ENCODE assay signal across 10 cellular contexts in genomic region chr10:104259999-104260774, GRCh38. TPM values are rescaled to one million over a fixed set of nuclear protein-coding genes. Genes with fewer than 3 reads are reported as not detected.
DNase-seq lines count a peak whose midpoint lies in the region; ATAC-seq, FAIRE-seq and TF ChIP-seq lines count a peak whose summit lies in the region.
"Had no signal": no experiment of that assay in that cellular context is flagged by ENCODE, and none has a peak within 500 bp of the region (broad histone marks: within the 10 kb centered on the region; RNA-seq: fewer than 3 reads in every experiment).

No MANE protein-coding gene starts in this region.

- H2AFZ ChIP-seq in HepG2 (ENCODE audit: low read length) = no peak overlapping the region
- H2AFZ ChIP-seq in OCI-LY7 (ENCODE audit: low read length) = no peak overlapping the region

- H3K4me3 Mint-ChIP-seq in dendritic cell treated with granulocyte-macrophage colony-stimulating factor and Interleukin-4, amounts not matched to agents 40 ng/mL and 50 ng/mL, for 4 days = peak overlapping the region; percentile 11

- H3K9me3 ChIP-seq in liver (ENCODE audit: control insufficient read depth in 4 of 4, low read length in 3 of 4) (no peaks in the 10 kb centered on the region), HepG2 (ENCODE audit: low read length) (no peaks in the 10 kb centered on the region), mesodermal cell (ENCODE audit: control insufficient read depth, low read length) (no peaks in the 10 kb centered on the region), OCI-LY7 (ENCODE audit: low read length) (no peaks in the 10 kb centered on the region)

- 74% methylated on average over 6 of the region's 6 CpGs for WGBS in liver
- 94% methylated on average over 6 of the region's 6 CpGs for WGBS in HepG2 (ENCODE audit: low lambda C conversion rate)
- WGBS in mesodermal cell (ENCODE audit: insufficient coverage in 2 of 2), 2 experiments = 73 to 77% methylated on average over 4 to 5 of the region's 6 CpGs

- BruUV-seq in HepG2 (replicated peaks; lab: Mats Ljungman, UMichigan) (no TSS peak), OCI-LY7 (replicated peaks; lab: Mats Ljungman, UMichigan) (no TSS peak)

- peaks cover 59% of the 10 kb centered on the region for H3K79me2 ChIP-seq in HepG2 (ENCODE audit: insufficient read depth, low read length)
- peaks cover 46% of the 10 kb centered on the region; the same call in 1 of the 2 replicates for H3K79me2 ChIP-seq in OCI-LY7 (ENCODE audit: insufficient read depth, low read depth, low read length)

- H3K4me1 ChIP-seq in liver (ENCODE audit: control insufficient read depth in 4 of 4, insufficient read depth in 4 of 4, low read length in 3 of 4) (peaks cover 3 to 84% (median 73%) of the 10 kb centered on the region in 4 donors), HepG2 (ENCODE audit: insufficient read depth, low read length) (peaks cover 94% of the 10 kb centered on the region), mesodermal cell (ENCODE audit: control insufficient read depth, insufficient read depth, low read length, poor library complexity, severe bottlenecking) (peaks cover 50% of the 10 kb centered on the region), OCI-LY7 (ENCODE audit: insufficient read depth, low read length, poor library complexity, severe bottlenecking) (peaks cover 7% of the 10 kb centered on the region)

- H3K27ac ChIP-seq in liver (ENCODE audit: low read depth in 1 of 2, low read length in 2 of 2) (peak overlapping the region; percentile 99 to 100), HepG2 (ENCODE audit: extremely low read length, insufficient read depth, low read length) (no peak overlapping the region), mesodermal cell (ENCODE audit: low read depth, low read length, severe bottlenecking) (peak overlapping the region; percentile 72), OCI-LY7 (ENCODE audit: low read depth, low read length, poor library complexity, severe bottlenecking) (no peak overlapping the region)

- H3K9ac ChIP-seq in liver (ENCODE audit: low read depth in 1 of 2, low read length in 2 of 2) = peak overlapping the region in 1 of 2 donors; percentile 11
- no peak overlapping the region for H3K9ac ChIP-seq in HepG2 (ENCODE audit: insufficient read depth, low read depth, low read length)

- CTCF ChIA-PET in HepG2 (lab: Yijun Ruan, JAX; ENCODE audit: low intra/inter-chr PET ratio, low total read pairs) (no interaction called here), OCI-LY7 (lab: Charles Lee; ENCODE audit: unreplicated experiment) (no interaction called here)

- DNase-seq in HepG2 (ENCODE audit: low spot score) (no peak), OCI-LY7 (ENCODE audit: low spot score) (no peak)
- DNase-seq: activated CD8-positive, alpha-beta memory T cell treated with anti-CD3 and anti-CD28 coated beads, Interleukin-2, amount 50 U/mL, for 48 hours; NCI-H526 treated with DMSO at 0.1 percent for 48 hours had no signal

- no peak overlapping the region for H3K4me3 ChIP-seq in liver (ENCODE audit: low read depth in 1 of 3, low read length in 3 of 3)
- H3K4me3 ChIP-seq in HepG2 (replicated peaks in 1 of 3; ENCODE audit: insufficient read depth in 1 of 3, low read depth in 2 of 3, low read length in 3 of 3) = no peak overlapping the region
- H3K4me3 ChIP-seq in mesodermal cell (ENCODE audit: extremely low read depth, insufficient read depth, low read length, poor library complexity, severe bottlenecking) = no peak overlapping the region
- no peak overlapping the region for H3K4me3 ChIP-seq in OCI-LY7 (ENCODE audit: low read depth, low read length, poor library complexity, severe bottlenecking)

- H3K36me3 ChIP-seq in liver (ENCODE audit: control insufficient read depth in 4 of 4, insufficient read depth in 3 of 4, low read depth in 1 of 4, low read length in 3 of 4) (peaks cover 6 to 43% (median 33%) of the 10 kb centered on the region in 4 donors), HepG2 (replicated peaks in 1 of 2; ENCODE audit: control insufficient read depth in 1 of 2, insufficient read depth in 2 of 2, low read length in 2 of 2) (peaks cover 7 to 72% of the 10 kb centered on the region in 2 experiments; a peak in 4 of 5 replicates), mesodermal cell (ENCODE audit: control insufficient read depth, insufficient read depth, low read length) (peaks cover 70% of the 10 kb centered on the region), OCI-LY7 (ENCODE audit: insufficient read depth, low read length) (peaks cover 54% of the 10 kb centered on the region)

- TF ChIP-seq RAD21 in liver (IDR thresholded peaks at IDR 0.05) (no peak), HepG2 (CRISPR knock-in tag; IDR thresholded peaks at IDR 0.05) (no peak)

- ATAC-seq in HepG2 (no peak), GM18505 (IDR thresholded peaks at IDR 0.05; ENCODE audit: unreplicated experiment) (no peak), HG03354 (IDR thresholded peaks at IDR 0.05; ENCODE audit: poor library complexity, severe bottlenecking, unreplicated experiment) (no peak), HG03571 (IDR thresholded peaks at IDR 0.05; ENCODE audit: unreplicated experiment) (no peak)

- intact Hi-C loops in HepG2 (cut with micrococcal nuclease; ENCODE audit: unreplicated experiment) (loop anchor here (10.0 kb wide), 1 partner anchor 135 kb away; the partner anchor contains the start of gene SFR1), OCI-LY7 (cut with micrococcal nuclease; ENCODE audit: unreplicated experiment) (no loop called here)
- intact Hi-C loops in dendritic cell treated with granulocyte-macrophage colony-stimulating factor and Interleukin-4, amounts not matched to agents 40 ng/mL and 50 ng/mL, for 4 days (cut with micrococcal nuclease) = loop anchor here (10.0 kb wide), 1 partner anchor 135 kb away; the partner anchor contains the start of gene SFR1

- H3K9me2 ChIP-seq in OCI-LY7 (ENCODE audit: insufficient read depth, low read length) = no peaks in the 10 kb centered on the region

- no peaks in the 10 kb centered on the region for H3K27me3 ChIP-seq in liver (ENCODE audit: control insufficient read depth in 4 of 4, insufficient read depth in 4 of 4, low read length in 3 of 4)
- no peaks in the 10 kb centered on the region; a peak in 1 of 5 replicates for H3K27me3 ChIP-seq in HepG2 (ENCODE audit: control insufficient read depth in 1 of 2, insufficient read depth in 2 of 2, low read length in 2 of 2)

- H3K36me3 Mint-ChIP-seq in dendritic cell treated with granulocyte-macrophage colony-stimulating factor and Interleukin-4, amounts not matched to agents 40 ng/mL and 50 ng/mL, for 4 days (ENCODE audit: low read depth) = peaks cover 79% of the 10 kb centered on the region

- H4K20me1 ChIP-seq in HepG2 (ENCODE audit: insufficient read depth, low read length) (peaks cover 7% of the 10 kb centered on the region), OCI-LY7 (ENCODE audit: insufficient read depth, low read length) (peaks cover 21% of the 10 kb centered on the region; the same call in 1 of the 2 replicates)

- POLR2A ChIA-PET in HepG2 (lab: Yijun Ruan, JAX) (interaction anchor here (0.6 kb wide), 1 partner anchor 16 kb away, joined by 3 read pairs; no protein-coding TSS in a partner anchor), OCI-LY7 (lab: Charles Lee) (interaction anchor here (0.6 to 1.3 kb wide), 2 partner anchors 9 to 25 kb away, joined by 3 to 4 read pairs; partner anchors contain the start of gene GSTO2)

- TF ChIP-seq CTCF in liver (IDR thresholded peaks at IDR 0.05; ENCODE audit: low read depth, low read length, missing input control) (no peak), HepG2 (CRISPR knock-in tag; IDR thresholded peaks at IDR 0.05) (no peak), OCI-LY7 (conservative IDR thresholded peaks at IDR 0.05; ENCODE audit: low read length) (no peak)

- TF ChIP-seq EP300 in HepG2 (IDR thresholded peaks at IDR 0.05; ENCODE audit: low read depth in 2 of 2, low read length in 2 of 2) = no peak
- no peak for TF ChIP-seq EP300 in HepG2 (CRISPR knock-in tag; IDR thresholded peaks at IDR 0.05; ENCODE audit: borderline replicate concordance)

- no peaks in the 10 kb centered on the region for H3K27me3 Mint-ChIP-seq in dendritic cell treated with granulocyte-macrophage colony-stimulating factor and Interleukin-4, amounts not matched to agents 40 ng/mL and 50 ng/mL, for 4 days

- peak overlapping the region; percentile 43 for H3K27ac Mint-ChIP-seq in dendritic cell treated with granulocyte-macrophage colony-stimulating factor and Interleukin-4, amounts not matched to agents 40 ng/mL and 50 ng/mL, for 4 days

- FAIRE-seq in HepG2 (lab: Jason Lieb, UNC) = no peak

- in situ Hi-C loops in HepG2 (cut with HindIII; ENCODE audit: extremely low pct_ligation_motif_present, low pct_unique_long_range_greater_than_20kb) = no loop called here

- H3K9me3 Mint-ChIP-seq in dendritic cell treated with granulocyte-macrophage colony-stimulating factor and Interleukin-4, amounts not matched to agents 40 ng/mL and 50 ng/mL, for 4 days = no peaks in the 10 kb centered on the region

- TF ChIP-seq POLR2A in HepG2 (IDR thresholded peaks at IDR 0.05; ENCODE audit: insufficient read depth in 1 of 2, low read depth in 2 of 2, low read length in 2 of 2) (no peak), GM18505 (IDR thresholded peaks at IDR 0.05; ENCODE audit: borderline replicate concordance, extremely low read depth, insufficient read depth, insufficient read length) (no peak)

- H3K4me1 Mint-ChIP-seq in dendritic cell treated with granulocyte-macrophage colony-stimulating factor and Interleukin-4, amounts not matched to agents 40 ng/mL and 50 ng/mL, for 4 days (ENCODE audit: low read depth) = peaks cover 43% of the 10 kb centered on the region

- H3K4me2 ChIP-seq in HepG2 (ENCODE audit: low read depth, low read length) (no peak overlapping the region), OCI-LY7 (ENCODE audit: low read length) (no peak overlapping the region)

RNA-seq across cellular contexts. Expression of gene GSTO1, which starts 5.5 kb away (rescaled TPM):
- 100 to 1,000 TPM; 137 to 156 TPM for total RNA-seq in liver
- 100 to 1,000 TPM; 266 to 349 TPM for polyA plus RNA-seq in liver
- 300 and 418 TPM in 2 replicates for total RNA-seq in HepG2 (2016; rRNA removed; fragmentation: Illumina TruSeq; extraction: Trizol)
- 151 and 179 TPM in 2 replicates for total RNA-seq in HepG2 (2016; cell fraction: cytosol; rRNA removed; fragmentation: Illumina TruSeq; extraction: Trizol; ENCODE audit: low read depth)
- total RNA-seq in HepG2 (2016; cell fraction: insoluble cytoplasmic fraction; rRNA removed; fragmentation: Illumina TruSeq; extraction: Trizol) = 301 and 437 TPM in 2 replicates
- 192 and 211 TPM in 2 replicates for total RNA-seq in HepG2 (2016; cell fraction: membrane; rRNA removed; fragmentation: Illumina TruSeq; extraction: Trizol)
- total RNA-seq in HepG2 (2016; cell fraction: nucleus; rRNA removed; fragmentation: Illumina TruSeq; extraction: Trizol) = 110 and 113 TPM in 2 replicates
- 152 and 228 TPM in 2 replicates for polyA plus RNA-seq in HepG2 (2011; rRNA removed)
- 147 and 153 TPM in 2 replicates for polyA plus RNA-seq in HepG2 (2011; cell fraction: cytosol; rRNA removed)
- polyA plus RNA-seq in HepG2 (2011; cell fraction: nucleus; rRNA removed) = 37.4 and 37.5 TPM in 2 replicates
- 165 and 247 TPM in 2 replicates for polyA plus RNA-seq in HepG2 (2012)
- polyA plus RNA-seq in HepG2 (2016; cell fraction: cytosol; fragmentation: Illumina TruSeq; extraction: Trizol; ENCODE audit: low read depth) = 177 and 202 TPM in 2 replicates
- 365 and 402 TPM in 2 replicates for polyA plus RNA-seq in HepG2 (2016; cell fraction: insoluble cytoplasmic fraction; fragmentation: Illumina TruSeq; extraction: Trizol; ENCODE audit: low read depth)
- 152 and 182 TPM in 2 replicates for polyA plus RNA-seq in HepG2 (2016; cell fraction: membrane; fragmentation: Illumina TruSeq; extraction: Trizol; ENCODE audit: low read depth)
- 148 and 165 TPM in 2 replicates for polyA plus RNA-seq in HepG2 (2016; cell fraction: nucleus; fragmentation: Illumina TruSeq; extraction: Trizol; ENCODE audit: insufficient read depth, low read depth)
- polyA minus RNA-seq in HepG2 (2011; rRNA and poly(A)+ RNA removed; ENCODE audit: low replicate concordance) = 30.9 and 42.9 TPM in 2 replicates
- 56.1 and 62.9 TPM in 2 replicates for polyA minus RNA-seq in HepG2 (2011; cell fraction: cytosol; rRNA and poly(A)+ RNA removed)
- 58.7 and 65.3 TPM in 2 replicates for polyA minus RNA-seq in HepG2 (2011; cell fraction: nucleus; rRNA and poly(A)+ RNA removed)
- polyA plus RNA-seq in mesodermal cell (2013, experiment 1 of 2) = 350 TPM
- 326 TPM for polyA plus RNA-seq in mesodermal cell (2013, experiment 2 of 2)
- total RNA-seq in OCI-LY7 (2014; rRNA removed; shearing (Covaris generic)) = 21.4 and 27.4 TPM in 2 replicates
- 1.7 and 2.6 TPM in 2 replicates for total RNA-seq in OCI-LY7 (2022)

RNA-seq across cellular contexts. Expression of gene GSTO2, which starts 8.8 kb away (rescaled TPM):
- 1 to 10 TPM; 1.0 to 4.6 TPM for total RNA-seq in liver
- polyA plus RNA-seq in liver = 1 to 10 TPM; 1.6 to 1.8 TPM
- 2.1 and 3.4 TPM in 2 replicates for total RNA-seq in HepG2 (2016; rRNA removed; fragmentation: Illumina TruSeq; extraction: Trizol)
- 0.61 and 0.97 TPM in 2 replicates for total RNA-seq in HepG2 (2016; cell fraction: cytosol; rRNA removed; fragmentation: Illumina TruSeq; extraction: Trizol; ENCODE audit: low read depth)
- total RNA-seq in HepG2 (2016; cell fraction: insoluble cytoplasmic fraction; rRNA removed; fragmentation: Illumina TruSeq; extraction: Trizol) = 1.9 and 2.5 TPM in 2 replicates
- 1.3 and 2.6 TPM in 2 replicates for total RNA-seq in HepG2 (2016; cell fraction: membrane; rRNA removed; fragmentation: Illumina TruSeq; extraction: Trizol)
- 2.4 and 3.2 TPM in 2 replicates for total RNA-seq in HepG2 (2016; cell fraction: nucleus; rRNA removed; fragmentation: Illumina TruSeq; extraction: Trizol)
- polyA plus RNA-seq in HepG2 (2011; rRNA removed) = 5.8 and 7.9 TPM in 2 replicates
- 5.4 TPM in 2 replicates for polyA plus RNA-seq in HepG2 (2011; cell fraction: cytosol; rRNA removed)
- polyA plus RNA-seq in HepG2 (2011; cell fraction: nucleus; rRNA removed) = 3.2 and 4.7 TPM in 2 replicates
- polyA plus RNA-seq in HepG2 (2012) = 2.1 and 4.2 TPM in 2 replicates
- 1.1 and 1.5 TPM in 2 replicates for polyA plus RNA-seq in HepG2 (2016; cell fraction: cytosol; fragmentation: Illumina TruSeq; extraction: Trizol; ENCODE audit: low read depth)
- polyA plus RNA-seq in HepG2 (2016; cell fraction: insoluble cytoplasmic fraction; fragmentation: Illumina TruSeq; extraction: Trizol; ENCODE audit: low read depth) = 1.4 and 1.8 TPM in 2 replicates
- polyA plus RNA-seq in HepG2 (2016; cell fraction: membrane; fragmentation: Illumina TruSeq; extraction: Trizol; ENCODE audit: low read depth) = 1.1 and 1.6 TPM in 2 replicates
- 1.4 and 2.0 TPM in 2 replicates for polyA plus RNA-seq in HepG2 (2016; cell fraction: nucleus; fragmentation: Illumina TruSeq; extraction: Trizol; ENCODE audit: insufficient read depth, low read depth)
- 4.8 and 5.9 TPM in 2 replicates for polyA minus RNA-seq in HepG2 (2011; rRNA and poly(A)+ RNA removed; ENCODE audit: low replicate concordance)
- polyA minus RNA-seq in HepG2 (2011; cell fraction: cytosol; rRNA and poly(A)+ RNA removed) = 0.99 and 3.0 TPM in 2 replicates
- polyA minus RNA-seq in HepG2 (2011; cell fraction: nucleus; rRNA and poly(A)+ RNA removed) = 5.6 and 8.6 TPM in 2 replicates
- 0.55 TPM for polyA plus RNA-seq in mesodermal cell (2013, experiment 1 of 2)
- 0.56 TPM for polyA plus RNA-seq in mesodermal cell (2013, experiment 2 of 2)
- total RNA-seq in OCI-LY7 (2014; rRNA removed; shearing (Covaris generic)) = 1.6 and 8.2 TPM in 2 replicates
- 1.6 and 2.2 TPM in 2 replicates for total RNA-seq in OCI-LY7 (2022)

RNA-seq across cellular contexts. Expression of gene CFAP43, which starts 28.0 kb away (rescaled TPM):
- under 1 TPM; 0.17 to 0.33 TPM for total RNA-seq in liver
- polyA plus RNA-seq in liver = under 1 TPM; 0.10 to 0.13 TPM
- total RNA-seq in HepG2 (2016; rRNA removed; fragmentation: Illumina TruSeq; extraction: Trizol) = 0.24 and 0.46 TPM in 2 replicates
- total RNA-seq in HepG2 (2016; cell fraction: cytosol; rRNA removed; fragmentation: Illumina TruSeq; extraction: Trizol; ENCODE audit: low read depth) = 0.40 and 0.53 TPM in 2 replicates
- total RNA-seq in HepG2 (2016; cell fraction: insoluble cytoplasmic fraction; rRNA removed; fragmentation: Illumina TruSeq; extraction: Trizol) = 0.65 and 0.67 TPM in 2 replicates
- total RNA-seq in HepG2 (2016; cell fraction: membrane; rRNA removed; fragmentation: Illumina TruSeq; extraction: Trizol) = 0.43 and 0.65 TPM in 2 replicates
- 0.69 and 1.0 TPM in 2 replicates for total RNA-seq in HepG2 (2016; cell fraction: nucleus; rRNA removed; fragmentation: Illumina TruSeq; extraction: Trizol)
- 0.16 and 0.38 TPM in 2 replicates for polyA plus RNA-seq in HepG2 (2011; rRNA removed)
- polyA plus RNA-seq in HepG2 (2011; cell fraction: cytosol; rRNA removed) = 0.13 and 0.18 TPM in 2 replicates
- polyA plus RNA-seq in HepG2 (2011; cell fraction: nucleus; rRNA removed) = 0.45 and 0.83 TPM in 2 replicates
- 0.17 and 0.30 TPM in 2 replicates for polyA plus RNA-seq in HepG2 (2012)
- polyA plus RNA-seq in HepG2 (2016; cell fraction: cytosol; fragmentation: Illumina TruSeq; extraction: Trizol; ENCODE audit: low read depth) = 0.80 and 0.89 TPM in 2 replicates
- polyA plus RNA-seq in HepG2 (2016; cell fraction: insoluble cytoplasmic fraction; fragmentation: Illumina TruSeq; extraction: Trizol; ENCODE audit: low read depth) = 0.76 and 0.78 TPM in 2 replicates
- polyA plus RNA-seq in HepG2 (2016; cell fraction: membrane; fragmentation: Illumina TruSeq; extraction: Trizol; ENCODE audit: low read depth) = 0.47 and 0.61 TPM in 2 replicates
- 0.81 and 1.2 TPM in 2 replicates for polyA plus RNA-seq in HepG2 (2016; cell fraction: nucleus; fragmentation: Illumina TruSeq; extraction: Trizol; ENCODE audit: insufficient read depth, low read depth)
- polyA minus RNA-seq in HepG2 (2011; rRNA and poly(A)+ RNA removed; ENCODE audit: low replicate concordance) = 0.12 and 0.26 TPM in 2 replicates
- polyA minus RNA-seq in HepG2 (2011; cell fraction: cytosol; rRNA and poly(A)+ RNA removed) = 0.30 TPM in 1 of 2 replicates, not detected in the other
- polyA minus RNA-seq in HepG2 (2011; cell fraction: nucleus; rRNA and poly(A)+ RNA removed) = 0.90 and 1.2 TPM in 2 replicates
- polyA plus RNA-seq in mesodermal cell (2013, experiment 1 of 2) = 0.63 TPM
- 0.56 TPM for polyA plus RNA-seq in mesodermal cell (2013, experiment 2 of 2)
- not detected in 2 replicates for total RNA-seq in OCI-LY7 (2014; rRNA removed; shearing (Covaris generic))
- not detected in 2 replicates for total RNA-seq in OCI-LY7 (2022)

Comparison
In these comparisons a context has a peak if more than half of its experiments do, and no peak if none do; other contexts are left out.
1. H3K27ac ChIP-seq: peak in liver (2 of 2) and mesodermal cell (single experiment); none in HepG2 (single experiment) and OCI-LY7 (single experiment).